8 cellular contexts compared by ENCODE assay signal in the genomic region with DNA sequence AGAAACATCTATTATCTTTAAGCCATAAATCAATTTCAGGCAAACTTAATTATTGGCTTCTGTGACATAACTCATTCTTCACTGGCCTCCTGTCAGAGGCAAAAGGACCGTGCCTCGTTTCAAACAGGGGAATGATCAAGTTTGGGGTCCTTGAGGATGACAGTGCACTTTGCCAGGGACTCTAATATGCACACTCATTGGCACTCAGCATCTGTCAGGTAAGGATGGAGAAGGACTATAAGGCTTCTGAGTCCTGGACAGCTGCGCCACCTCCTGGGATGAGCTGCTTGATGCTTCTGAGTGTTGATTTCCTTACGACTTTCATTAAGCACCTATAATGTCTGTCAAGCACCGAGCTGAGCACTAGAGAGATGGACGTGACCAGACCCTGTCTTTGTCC.
DNase-seq lines count a peak whose midpoint lies in the region; ATAC-seq and TF ChIP-seq lines count a peak whose summit lies in the region.

No MANE protein-coding gene starts in this region.

- H4K20me1 ChIP-seq in OCI-LY3 (ENCODE audit: insufficient read depth, low read length): no peaks in the 10 kb centered on the region

- H3K27me3 ChIP-seq in OCI-LY3 (ENCODE audit: low read depth, low read length): peaks cover 30% of the 10 kb centered on the region

- H3K4me3 ChIP-seq in OCI-LY3 (ENCODE audit: low read length) (no peak overlapping the region), foreskin fibroblast (ENCODE audit: low read depth in 1 of 2, low read length in 2 of 2) (no peak overlapping the region)

- H3K4me1 ChIP-seq in OCI-LY3 (ENCODE audit: low read length): no peaks in the 10 kb centered on the region

- no peak for ATAC-seq in GM21723 (IDR thresholded peaks at IDR 0.05; ENCODE audit: unreplicated experiment)

- DNase-seq in COLO829 (ENCODE audit: low spot score) (peak; percentile 31), foreskin fibroblast (peak in 1 of 2 donors; percentile 10), nephron progenitor cell (no peak), epidermal melanocyte (ENCODE audit: insufficient read length, low spot score) (no peak), NCI-H226 (no peak)

- H3K36me3 Mint-ChIP-seq in nephron progenitor cell (ENCODE audit: low read depth): no peaks in the 10 kb centered on the region

- no peak overlapping the region for H3K4me3 Mint-ChIP-seq in nephron progenitor cell

- H3K4me1 Mint-ChIP-seq in nephron progenitor cell: no peaks in the 10 kb centered on the region

- H3K27me3 Mint-ChIP-seq in nephron progenitor cell (ENCODE audit: low read depth, poor library complexity): peaks cover 33% of the 10 kb centered on the region

- no peaks in the 10 kb centered on the region for H3K9me3 Mint-ChIP-seq in nephron progenitor cell

- H3K4me2 ChIP-seq in OCI-LY3 (ENCODE audit: low read length): peak overlapping the region; percentile 50

- no peak overlapping the region for H3K9ac ChIP-seq in OCI-LY3 (ENCODE audit: low read length)

- H3K36me3 ChIP-seq in OCI-LY3 (replicated peaks; ENCODE audit: low read depth, low read length): no peaks in the 10 kb centered on the region

- H2AFZ ChIP-seq in OCI-LY3 (ENCODE audit: low read depth, low read length): no peak overlapping the region

- no peaks in the 10 kb centered on the region for H3K9me3 ChIP-seq in OCI-LY3 (ENCODE audit: insufficient read depth, low read length)

- no peak overlapping the region for H3K27ac Mint-ChIP-seq in nephron progenitor cell

- TF ChIP-seq CTCF in GM12873 (IDR thresholded peaks at IDR 0.05; ENCODE audit: insufficient read depth, low read depth, low read length, missing control alignments) (peak; percentile 50), OCI-LY3 (IDR thresholded peaks at IDR 0.05; ENCODE audit: low read depth, low read length) (peak; percentile 93), foreskin fibroblast (IDR thresholded peaks at IDR 0.05; ENCODE audit: low read depth, low read length) (peak; percentile 9), nephron progenitor cell (IDR thresholded peaks at IDR 0.05) (no peak)

- no peaks in the 10 kb centered on the region for H3K79me2 ChIP-seq in OCI-LY3 (ENCODE audit: low read length)

- no peak overlapping the region for H3K27ac ChIP-seq in OCI-LY3 (ENCODE audit: low read length)
